ENCODE assay signal across 1 cellular context in the genomic region with DNA sequence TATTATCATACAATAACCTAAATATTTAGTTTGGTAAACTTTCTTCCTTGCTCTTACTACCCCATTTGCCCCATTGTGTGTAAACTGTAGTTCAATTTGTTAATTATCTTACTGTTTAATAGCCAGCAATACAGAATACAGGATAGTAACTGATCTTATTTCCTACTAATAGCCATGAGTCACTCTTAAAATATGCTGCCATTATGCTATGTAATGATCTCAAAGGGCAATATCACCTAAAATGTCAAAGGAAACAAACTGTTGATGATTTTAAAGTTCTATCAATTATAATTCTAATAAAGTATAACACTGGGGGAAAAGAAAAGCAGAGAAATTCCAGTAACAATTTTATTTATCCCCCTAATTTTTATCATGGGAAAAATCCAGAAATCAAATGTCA.
TF ChIP-seq lines count a peak whose summit lies in the region.

No MANE protein-coding gene starts in this region.

TF ChIP-seq in SK-N-SH, 30 proteins besides CTCF, POLR2A, EP300 and RAD21:
- TF ChIP-seq YY1 (IDR thresholded peaks at IDR 0.05; ENCODE audit: low read depth) (no peak), POLR2AphosphoS5 (IDR thresholded peaks at IDR 0.05; ENCODE audit: low read depth, low read length) (no peak), MXI1 (IDR thresholded peaks at IDR 0.05; ENCODE audit: low read depth, low read length) (no peak), RXRA (IDR thresholded peaks at IDR 0.05; ENCODE audit: borderline replicate concordance, low read depth) (no peak), TCF12 (IDR thresholded peaks at IDR 0.05) (no peak), ELF1 (IDR thresholded peaks at IDR 0.05) (no peak), FOXM1 (IDR thresholded peaks at IDR 0.05; ENCODE audit: low read depth) (no peak), JUND (IDR thresholded peaks at IDR 0.05) (peak; percentile 55), FOSL2 (IDR thresholded peaks at IDR 0.05; ENCODE audit: borderline replicate concordance, low read depth) (peak; percentile 44; the same call in 1 of the 2 replicates), GATA2 (CRISPR knock-in tag; IDR thresholded peaks at IDR 0.05) (no peak), RCOR1 (IDR thresholded peaks at IDR 0.05; ENCODE audit: low read length) (no peak), SMC3 (IDR thresholded peaks at IDR 0.05; ENCODE audit: low read depth, low read length) (no peak)
- TF ChIP-seq, protein P1, sequence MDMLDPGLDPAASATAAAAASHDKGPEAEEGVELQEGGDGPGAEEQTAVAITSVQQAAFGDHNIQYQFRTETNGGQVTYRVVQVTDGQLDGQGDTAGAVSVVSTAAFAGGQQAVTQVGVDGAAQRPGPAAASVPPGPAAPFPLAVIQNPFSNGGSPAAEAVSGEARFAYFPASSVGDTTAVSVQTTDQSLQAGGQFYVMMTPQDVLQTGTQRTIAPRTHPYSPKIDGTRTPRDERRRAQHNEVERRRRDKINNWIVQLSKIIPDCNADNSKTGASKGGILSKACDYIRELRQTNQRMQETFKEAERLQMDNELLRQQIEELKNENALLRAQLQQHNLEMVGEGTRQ (IDR thresholded peaks at IDR 0.05; ENCODE audit: borderline replicate concordance, low read depth, low read length): no peak
- TF ChIP-seq, protein P2, sequence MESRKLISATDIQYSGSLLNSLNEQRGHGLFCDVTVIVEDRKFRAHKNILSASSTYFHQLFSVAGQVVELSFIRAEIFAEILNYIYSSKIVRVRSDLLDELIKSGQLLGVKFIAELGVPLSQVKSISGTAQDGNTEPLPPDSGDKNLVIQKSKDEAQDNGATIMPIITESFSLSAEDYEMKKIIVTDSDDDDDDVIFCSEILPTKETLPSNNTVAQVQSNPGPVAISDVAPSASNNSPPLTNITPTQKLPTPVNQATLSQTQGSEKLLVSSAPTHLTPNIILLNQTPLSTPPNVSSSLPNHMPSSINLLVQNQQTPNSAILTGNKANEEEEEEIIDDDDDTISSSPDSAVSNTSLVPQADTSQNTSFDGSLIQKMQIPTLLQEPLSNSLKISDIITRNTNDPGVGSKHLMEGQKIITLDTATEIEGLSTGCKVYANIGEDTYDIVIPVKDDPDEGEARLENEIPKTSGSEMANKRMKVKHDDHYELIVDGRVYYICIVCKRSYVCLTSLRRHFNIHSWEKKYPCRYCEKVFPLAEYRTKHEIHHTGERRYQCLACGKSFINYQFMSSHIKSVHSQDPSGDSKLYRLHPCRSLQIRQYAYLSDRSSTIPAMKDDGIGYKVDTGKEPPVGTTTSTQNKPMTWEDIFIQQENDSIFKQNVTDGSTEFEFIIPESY (IDR thresholded peaks at IDR 0.05; ENCODE audit: borderline replicate concordance, low read depth): no peak
- TF ChIP-seq, protein P3, sequence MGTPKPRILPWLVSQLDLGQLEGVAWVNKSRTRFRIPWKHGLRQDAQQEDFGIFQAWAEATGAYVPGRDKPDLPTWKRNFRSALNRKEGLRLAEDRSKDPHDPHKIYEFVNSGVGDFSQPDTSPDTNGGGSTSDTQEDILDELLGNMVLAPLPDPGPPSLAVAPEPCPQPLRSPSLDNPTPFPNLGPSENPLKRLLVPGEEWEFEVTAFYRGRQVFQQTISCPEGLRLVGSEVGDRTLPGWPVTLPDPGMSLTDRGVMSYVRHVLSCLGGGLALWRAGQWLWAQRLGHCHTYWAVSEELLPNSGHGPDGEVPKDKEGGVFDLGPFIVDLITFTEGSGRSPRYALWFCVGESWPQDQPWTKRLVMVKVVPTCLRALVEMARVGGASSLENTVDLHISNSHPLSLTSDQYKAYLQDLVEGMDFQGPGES (IDR thresholded peaks at IDR 0.05; ENCODE audit: low read depth, low read length): no peak
- TF ChIP-seq, protein P4, sequence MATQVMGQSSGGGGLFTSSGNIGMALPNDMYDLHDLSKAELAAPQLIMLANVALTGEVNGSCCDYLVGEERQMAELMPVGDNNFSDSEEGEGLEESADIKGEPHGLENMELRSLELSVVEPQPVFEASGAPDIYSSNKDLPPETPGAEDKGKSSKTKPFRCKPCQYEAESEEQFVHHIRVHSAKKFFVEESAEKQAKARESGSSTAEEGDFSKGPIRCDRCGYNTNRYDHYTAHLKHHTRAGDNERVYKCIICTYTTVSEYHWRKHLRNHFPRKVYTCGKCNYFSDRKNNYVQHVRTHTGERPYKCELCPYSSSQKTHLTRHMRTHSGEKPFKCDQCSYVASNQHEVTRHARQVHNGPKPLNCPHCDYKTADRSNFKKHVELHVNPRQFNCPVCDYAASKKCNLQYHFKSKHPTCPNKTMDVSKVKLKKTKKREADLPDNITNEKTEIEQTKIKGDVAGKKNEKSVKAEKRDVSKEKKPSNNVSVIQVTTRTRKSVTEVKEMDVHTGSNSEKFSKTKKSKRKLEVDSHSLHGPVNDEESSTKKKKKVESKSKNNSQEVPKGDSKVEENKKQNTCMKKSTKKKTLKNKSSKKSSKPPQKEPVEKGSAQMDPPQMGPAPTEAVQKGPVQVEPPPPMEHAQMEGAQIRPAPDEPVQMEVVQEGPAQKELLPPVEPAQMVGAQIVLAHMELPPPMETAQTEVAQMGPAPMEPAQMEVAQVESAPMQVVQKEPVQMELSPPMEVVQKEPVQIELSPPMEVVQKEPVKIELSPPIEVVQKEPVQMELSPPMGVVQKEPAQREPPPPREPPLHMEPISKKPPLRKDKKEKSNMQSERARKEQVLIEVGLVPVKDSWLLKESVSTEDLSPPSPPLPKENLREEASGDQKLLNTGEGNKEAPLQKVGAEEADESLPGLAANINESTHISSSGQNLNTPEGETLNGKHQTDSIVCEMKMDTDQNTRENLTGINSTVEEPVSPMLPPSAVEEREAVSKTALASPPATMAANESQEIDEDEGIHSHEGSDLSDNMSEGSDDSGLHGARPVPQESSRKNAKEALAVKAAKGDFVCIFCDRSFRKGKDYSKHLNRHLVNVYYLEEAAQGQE (IDR thresholded peaks at IDR 0.05; ENCODE audit: low read depth, low read length): no peak
